Comparison of ENCODE assay signal across 1 cellular context in genomic region chr16:5097470-5098220, GRCh38.
TF ChIP-seq lines count a peak whose summit lies in the region.

A gene with protein sequence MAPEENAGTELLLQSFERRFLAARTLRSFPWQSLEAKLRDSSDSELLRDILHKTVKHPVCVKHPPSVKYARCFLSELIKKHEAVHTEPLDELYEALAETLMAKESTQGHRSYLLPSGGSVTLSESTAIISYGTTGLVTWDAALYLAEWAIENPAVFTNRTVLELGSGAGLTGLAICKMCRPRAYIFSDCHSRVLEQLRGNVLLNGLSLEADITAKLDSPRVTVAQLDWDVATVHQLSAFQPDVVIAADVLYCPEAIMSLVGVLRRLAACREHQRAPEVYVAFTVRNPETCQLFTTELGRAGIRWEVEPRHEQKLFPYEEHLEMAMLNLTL (minus strand): TSS chr16:5097795. CDS start chr16:5097739, 56 bp downstream.

TF ChIP-seq in HepG2, 621 proteins besides CTCF, POLR2A, EP300 and RAD21 (continued from another document and continues in another):
- TF ChIP-seq, protein P1, sequence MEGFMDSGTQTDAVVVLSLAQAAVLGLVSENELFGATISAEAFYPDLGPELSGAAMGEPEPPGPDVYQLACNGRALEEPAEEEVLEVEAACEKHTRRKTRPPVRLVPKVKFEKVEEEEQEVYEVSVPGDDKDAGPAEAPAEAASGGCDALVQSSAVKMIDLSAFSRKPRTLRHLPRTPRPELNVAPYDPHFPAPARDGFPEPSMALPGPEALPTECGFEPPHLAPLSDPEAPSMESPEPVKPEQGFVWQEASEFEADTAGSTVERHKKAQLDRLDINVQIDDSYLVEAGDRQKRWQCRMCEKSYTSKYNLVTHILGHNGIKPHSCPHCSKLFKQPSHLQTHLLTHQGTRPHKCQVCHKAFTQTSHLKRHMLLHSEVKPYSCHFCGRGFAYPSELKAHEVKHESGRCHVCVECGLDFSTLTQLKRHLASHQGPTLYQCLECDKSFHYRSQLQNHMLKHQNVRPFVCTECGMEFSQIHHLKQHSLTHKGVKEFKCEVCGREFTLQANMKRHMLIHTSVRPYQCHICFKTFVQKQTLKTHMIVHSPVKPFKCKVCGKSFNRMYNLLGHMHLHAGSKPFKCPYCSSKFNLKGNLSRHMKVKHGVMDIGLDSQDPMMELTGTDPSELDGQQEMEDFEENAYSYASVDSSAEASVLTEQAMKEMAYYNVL (CRISPR knock-in tag; IDR thresholded peaks at IDR 0.05; ENCODE audit: borderline replicate concordance), result peak; percentile 90
- peak; percentile 60; the same call in 1 of the 2 replicates for TF ChIP-seq JUN (CRISPR knock-in tag; IDR thresholded peaks at IDR 0.05)
- 0 out of 2 replicates have a peak, but pooled peaks have one; percentile 80 for TF ChIP-seq GTF3A (CRISPR knock-in tag; conservative IDR thresholded peaks at IDR 0.05)
- peak; percentile 69 for TF ChIP-seq POLR2G (IDR thresholded peaks at IDR 0.05; ENCODE audit: low read depth, low read length)
- peak; percentile 41; the same call in 1 of the 2 replicates for TF ChIP-seq RFXANK (CRISPR knock-in tag; IDR thresholded peaks at IDR 0.05)
- TF ChIP-seq TAF15 (IDR thresholded peaks at IDR 0.05; ENCODE audit: low read depth, low read length, poor library complexity, severe bottlenecking), result peak; percentile 56
- TF ChIP-seq ZNF543 (CRISPR knock-in tag; IDR thresholded peaks at IDR 0.05), result peak; percentile 97; the same call in 1 of the 2 replicates
- TF ChIP-seq TBX2 (CRISPR knock-in tag; IDR thresholded peaks at IDR 0.05; ENCODE audit: borderline replicate concordance), result peak; percentile 64
- TF ChIP-seq ZNF234 (CRISPR knock-in tag; conservative IDR thresholded peaks at IDR 0.05), result peak; percentile 94; the same call in 1 of the 2 replicates
- TF ChIP-seq ZNF777 (CRISPR knock-in tag; IDR thresholded peaks at IDR 0.05), result peak; percentile 74
- TF ChIP-seq SALL2 (CRISPR knock-in tag; IDR thresholded peaks at IDR 0.05), result peak; percentile 97
- TF ChIP-seq, protein P2, sequence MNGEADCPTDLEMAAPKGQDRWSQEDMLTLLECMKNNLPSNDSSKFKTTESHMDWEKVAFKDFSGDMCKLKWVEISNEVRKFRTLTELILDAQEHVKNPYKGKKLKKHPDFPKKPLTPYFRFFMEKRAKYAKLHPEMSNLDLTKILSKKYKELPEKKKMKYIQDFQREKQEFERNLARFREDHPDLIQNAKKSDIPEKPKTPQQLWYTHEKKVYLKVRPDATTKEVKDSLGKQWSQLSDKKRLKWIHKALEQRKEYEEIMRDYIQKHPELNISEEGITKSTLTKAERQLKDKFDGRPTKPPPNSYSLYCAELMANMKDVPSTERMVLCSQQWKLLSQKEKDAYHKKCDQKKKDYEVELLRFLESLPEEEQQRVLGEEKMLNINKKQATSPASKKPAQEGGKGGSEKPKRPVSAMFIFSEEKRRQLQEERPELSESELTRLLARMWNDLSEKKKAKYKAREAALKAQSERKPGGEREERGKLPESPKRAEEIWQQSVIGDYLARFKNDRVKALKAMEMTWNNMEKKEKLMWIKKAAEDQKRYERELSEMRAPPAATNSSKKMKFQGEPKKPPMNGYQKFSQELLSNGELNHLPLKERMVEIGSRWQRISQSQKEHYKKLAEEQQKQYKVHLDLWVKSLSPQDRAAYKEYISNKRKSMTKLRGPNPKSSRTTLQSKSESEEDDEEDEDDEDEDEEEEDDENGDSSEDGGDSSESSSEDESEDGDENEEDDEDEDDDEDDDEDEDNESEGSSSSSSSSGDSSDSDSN (CRISPR knock-in tag; IDR thresholded peaks at IDR 0.05), result peak; percentile 96
- TF ChIP-seq ZNF644 (CRISPR knock-in tag; IDR thresholded peaks at IDR 0.05; ENCODE audit: low read depth), result peak; percentile 30; the same call in 1 of the 2 replicates
- TF ChIP-seq, protein P3, sequence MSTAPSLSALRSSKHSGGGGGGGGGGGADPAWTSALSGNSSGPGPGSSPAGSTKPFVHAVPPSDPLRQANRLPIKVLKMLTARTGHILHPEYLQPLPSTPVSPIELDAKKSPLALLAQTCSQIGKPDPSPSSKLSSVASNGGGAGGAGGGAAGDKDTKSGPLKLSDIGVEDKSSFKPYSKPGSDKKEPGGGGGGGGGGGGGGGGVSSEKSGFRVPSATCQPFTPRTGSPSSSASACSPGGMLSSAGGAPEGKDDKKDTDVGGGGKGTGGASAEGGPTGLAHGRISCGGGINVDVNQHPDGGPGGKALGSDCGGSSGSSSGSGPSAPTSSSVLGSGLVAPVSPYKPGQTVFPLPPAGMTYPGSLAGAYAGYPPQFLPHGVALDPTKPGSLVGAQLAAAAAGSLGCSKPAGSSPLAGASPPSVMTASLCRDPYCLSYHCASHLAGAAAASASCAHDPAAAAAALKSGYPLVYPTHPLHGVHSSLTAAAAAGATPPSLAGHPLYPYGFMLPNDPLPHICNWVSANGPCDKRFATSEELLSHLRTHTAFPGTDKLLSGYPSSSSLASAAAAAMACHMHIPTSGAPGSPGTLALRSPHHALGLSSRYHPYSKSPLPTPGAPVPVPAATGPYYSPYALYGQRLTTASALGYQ (CRISPR knock-in tag; IDR thresholded peaks at IDR 0.05), result peak; percentile 77; the same call in 1 of the 2 replicates
- TF ChIP-seq GATAD2A (CRISPR knock-in tag; IDR thresholded peaks at IDR 0.05), result 0 out of 2 replicates have a peak, but pooled peaks have one; percentile 7
- 0 out of 2 replicates have a peak, but pooled peaks have one; percentile 53 for TF ChIP-seq BRF2 (CRISPR knock-in tag; IDR thresholded peaks at IDR 0.05)
- TF ChIP-seq ARHGAP35 (CRISPR knock-in tag; IDR thresholded peaks at IDR 0.05; ENCODE audit: borderline replicate concordance), result peak; percentile 96
- peak; percentile 97 for TF ChIP-seq PHF8 (CRISPR knock-in tag; IDR thresholded peaks at IDR 0.05)
- peak; percentile 95 for TF ChIP-seq ZNF766 (CRISPR knock-in tag; IDR thresholded peaks at IDR 0.05; ENCODE audit: borderline replicate concordance)
- 0 out of 2 replicates have a peak, but pooled peaks have one; percentile 42 for TF ChIP-seq SNAPC2 (CRISPR knock-in tag; IDR thresholded peaks at IDR 0.05)
- peak; percentile 79; the same call in 1 of the 2 replicates for TF ChIP-seq ZNF749 (CRISPR knock-in tag; IDR thresholded peaks at IDR 0.05; ENCODE audit: borderline replicate concordance)
- TF ChIP-seq DR1 (CRISPR knock-in tag; IDR thresholded peaks at IDR 0.05), result peak; percentile 74
- TF ChIP-seq MYC (CRISPR knock-in tag; IDR thresholded peaks at IDR 0.05; ENCODE audit: borderline replicate concordance), result peak; percentile 94
- TF ChIP-seq ZNF563 (CRISPR knock-in tag; IDR thresholded peaks at IDR 0.05), result peak; percentile 97
- peak; percentile 94; the same call in 1 of the 2 replicates for TF ChIP-seq KLF9 (CRISPR knock-in tag; IDR thresholded peaks at IDR 0.05; ENCODE audit: low read depth)
- TF ChIP-seq, protein P4, sequence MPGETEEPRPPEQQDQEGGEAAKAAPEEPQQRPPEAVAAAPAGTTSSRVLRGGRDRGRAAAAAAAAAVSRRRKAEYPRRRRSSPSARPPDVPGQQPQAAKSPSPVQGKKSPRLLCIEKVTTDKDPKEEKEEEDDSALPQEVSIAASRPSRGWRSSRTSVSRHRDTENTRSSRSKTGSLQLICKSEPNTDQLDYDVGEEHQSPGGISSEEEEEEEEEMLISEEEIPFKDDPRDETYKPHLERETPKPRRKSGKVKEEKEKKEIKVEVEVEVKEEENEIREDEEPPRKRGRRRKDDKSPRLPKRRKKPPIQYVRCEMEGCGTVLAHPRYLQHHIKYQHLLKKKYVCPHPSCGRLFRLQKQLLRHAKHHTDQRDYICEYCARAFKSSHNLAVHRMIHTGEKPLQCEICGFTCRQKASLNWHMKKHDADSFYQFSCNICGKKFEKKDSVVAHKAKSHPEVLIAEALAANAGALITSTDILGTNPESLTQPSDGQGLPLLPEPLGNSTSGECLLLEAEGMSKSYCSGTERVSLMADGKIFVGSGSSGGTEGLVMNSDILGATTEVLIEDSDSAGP (CRISPR knock-in tag; IDR thresholded peaks at IDR 0.05; ENCODE audit: borderline replicate concordance), result peak; percentile 91
- peak; percentile 74 for TF ChIP-seq NFYB (CRISPR knock-in tag; IDR thresholded peaks at IDR 0.05)
- TF ChIP-seq ISL2 (CRISPR knock-in tag; IDR thresholded peaks at IDR 0.05), result peak; percentile 34; the same call in 1 of the 2 replicates
- peak; percentile 53 for TF ChIP-seq ELF3 (CRISPR knock-in tag; IDR thresholded peaks at IDR 0.05)
- peak; percentile 98; the same call in 1 of the 2 replicates for TF ChIP-seq MXD3 (CRISPR knock-in tag; IDR thresholded peaks at IDR 0.05)
- peak; percentile 61; the same call in 1 of the 2 replicates for TF ChIP-seq ZNF121 (CRISPR knock-in tag; IDR thresholded peaks at IDR 0.05)
- 0 out of 2 replicates have a peak, but pooled peaks have one; percentile 35 for TF ChIP-seq ZNF337 (CRISPR knock-in tag; IDR thresholded peaks at IDR 0.05; ENCODE audit: borderline replicate concordance, low read depth)
- peak; percentile 81 for TF ChIP-seq RBFOX2 (IDR thresholded peaks at IDR 0.05; ENCODE audit: low read depth, low read length)
- TF ChIP-seq ZNF816 (CRISPR knock-in tag; IDR thresholded peaks at IDR 0.05; ENCODE audit: borderline replicate concordance), result 0 out of 2 replicates have a peak, but pooled peaks have one; percentile 55
- TF ChIP-seq, protein P5, sequence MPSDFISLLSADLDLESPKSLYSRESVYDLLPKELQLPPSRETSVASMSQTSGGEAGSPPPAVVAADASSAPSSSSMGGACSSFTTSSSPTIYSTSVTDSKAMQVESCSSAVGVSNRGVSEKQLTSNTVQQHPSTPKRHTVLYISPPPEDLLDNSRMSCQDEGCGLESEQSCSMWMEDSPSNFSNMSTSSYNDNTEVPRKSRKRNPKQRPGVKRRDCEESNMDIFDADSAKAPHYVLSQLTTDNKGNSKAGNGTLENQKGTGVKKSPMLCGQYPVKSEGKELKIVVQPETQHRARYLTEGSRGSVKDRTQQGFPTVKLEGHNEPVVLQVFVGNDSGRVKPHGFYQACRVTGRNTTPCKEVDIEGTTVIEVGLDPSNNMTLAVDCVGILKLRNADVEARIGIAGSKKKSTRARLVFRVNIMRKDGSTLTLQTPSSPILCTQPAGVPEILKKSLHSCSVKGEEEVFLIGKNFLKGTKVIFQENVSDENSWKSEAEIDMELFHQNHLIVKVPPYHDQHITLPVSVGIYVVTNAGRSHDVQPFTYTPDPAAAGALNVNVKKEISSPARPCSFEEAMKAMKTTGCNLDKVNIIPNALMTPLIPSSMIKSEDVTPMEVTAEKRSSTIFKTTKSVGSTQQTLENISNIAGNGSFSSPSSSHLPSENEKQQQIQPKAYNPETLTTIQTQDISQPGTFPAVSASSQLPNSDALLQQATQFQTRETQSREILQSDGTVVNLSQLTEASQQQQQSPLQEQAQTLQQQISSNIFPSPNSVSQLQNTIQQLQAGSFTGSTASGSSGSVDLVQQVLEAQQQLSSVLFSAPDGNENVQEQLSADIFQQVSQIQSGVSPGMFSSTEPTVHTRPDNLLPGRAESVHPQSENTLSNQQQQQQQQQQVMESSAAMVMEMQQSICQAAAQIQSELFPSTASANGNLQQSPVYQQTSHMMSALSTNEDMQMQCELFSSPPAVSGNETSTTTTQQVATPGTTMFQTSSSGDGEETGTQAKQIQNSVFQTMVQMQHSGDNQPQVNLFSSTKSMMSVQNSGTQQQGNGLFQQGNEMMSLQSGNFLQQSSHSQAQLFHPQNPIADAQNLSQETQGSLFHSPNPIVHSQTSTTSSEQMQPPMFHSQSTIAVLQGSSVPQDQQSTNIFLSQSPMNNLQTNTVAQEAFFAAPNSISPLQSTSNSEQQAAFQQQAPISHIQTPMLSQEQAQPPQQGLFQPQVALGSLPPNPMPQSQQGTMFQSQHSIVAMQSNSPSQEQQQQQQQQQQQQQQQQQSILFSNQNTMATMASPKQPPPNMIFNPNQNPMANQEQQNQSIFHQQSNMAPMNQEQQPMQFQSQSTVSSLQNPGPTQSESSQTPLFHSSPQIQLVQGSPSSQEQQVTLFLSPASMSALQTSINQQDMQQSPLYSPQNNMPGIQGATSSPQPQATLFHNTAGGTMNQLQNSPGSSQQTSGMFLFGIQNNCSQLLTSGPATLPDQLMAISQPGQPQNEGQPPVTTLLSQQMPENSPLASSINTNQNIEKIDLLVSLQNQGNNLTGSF (CRISPR knock-in tag; IDR thresholded peaks at IDR 0.05), result peak; percentile 60; the same call in 1 of the 2 replicates
- TF ChIP-seq ZNF773 (CRISPR knock-in tag; IDR thresholded peaks at IDR 0.05; ENCODE audit: borderline replicate concordance), result peak; percentile 78; the same call in 1 of the 2 replicates
- TF ChIP-seq ZFP1 (CRISPR knock-in tag; IDR thresholded peaks at IDR 0.05), result 0 out of 2 replicates have a peak, but pooled peaks have one; percentile 59
- peak; percentile 95 for TF ChIP-seq ZFX (CRISPR knock-in tag; IDR thresholded peaks at IDR 0.05; ENCODE audit: low read depth)
- TF ChIP-seq MTF1 (CRISPR knock-in tag; IDR thresholded peaks at IDR 0.05), result peak; percentile 71; the same call in 1 of the 2 replicates
- 0 out of 2 replicates have a peak, but pooled peaks have one; percentile 16 for TF ChIP-seq ZNF614 (CRISPR knock-in tag; IDR thresholded peaks at IDR 0.05; ENCODE audit: borderline replicate concordance)
- peak; percentile 89; the same call in 2 of the 3 replicates for TF ChIP-seq MXI1 (IDR thresholded peaks at IDR 0.05; ENCODE audit: borderline replicate concordance, low read depth, low read length)
- TF ChIP-seq ATF5 (CRISPR knock-in tag; IDR thresholded peaks at IDR 0.05; ENCODE audit: low read depth), result 0 out of 2 replicates have a peak, but pooled peaks have one; percentile 80
- 0 out of 2 replicates have a peak, but pooled peaks have one; percentile 41 for TF ChIP-seq RELA (CRISPR knock-in tag; IDR thresholded peaks at IDR 0.05)
